In the genomic region with DNA sequence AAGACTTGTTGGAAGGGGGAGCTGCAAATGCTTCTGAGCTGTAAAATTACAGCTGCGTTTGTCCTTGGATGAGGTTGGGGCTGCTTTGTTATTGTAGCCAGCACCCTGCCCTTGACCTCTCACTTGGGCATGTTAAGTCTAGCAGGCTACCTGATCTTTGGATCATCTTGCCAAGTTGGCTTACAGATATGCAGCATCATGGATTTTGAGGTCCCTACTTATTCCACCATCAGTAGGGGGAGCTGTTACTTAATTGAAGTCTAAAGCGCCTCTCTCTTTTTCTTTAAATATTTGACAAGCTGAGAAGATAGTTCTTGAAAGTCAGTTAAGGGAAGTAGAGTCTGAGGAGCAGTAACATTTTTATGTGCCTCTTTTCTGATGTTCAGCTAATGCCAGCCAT, we compare ENCODE assay signal across 9 cellular contexts.
DNase-seq lines count a peak whose midpoint lies in the region; ATAC-seq and TF ChIP-seq lines count a peak whose summit lies in the region.
"Had no signal": no experiment of that assay in that cellular context is flagged by ENCODE, and none has a peak within 500 bp of the region (broad histone marks: within the 10 kb centered on the region; RNA-seq: fewer than 3 reads in every experiment).

No MANE protein-coding gene starts in this region.

- H3K4me3 Mint-ChIP-seq in MCF 10A (ENCODE audit: unreplicated experiment): no peak overlapping the region

- DNase-seq in MCF 10A (ENCODE audit: unreplicated experiment) (peak; percentile 57), breast epithelium (ENCODE audit: low spot score in 2 of 2) (no peak), Panc1 (ENCODE audit: low read depth, low spot score) (no peak), fibroblast of mammary gland (ENCODE audit: low read depth) (peak; percentile 57), tibial artery (no peak)
- no peak for DNase-seq in activated CD4-positive, CD25-positive, alpha-beta regulatory T cell (lab: John Stamatoyannopoulos, UW)
- no peak for DNase-seq in effector memory CD4-positive, alpha-beta T cell
- DNase-seq: stimulated activated CD4-positive, alpha-beta T cell treated with anti-CD3 and anti-CD28 coated beads, Interleukin-2, amount 100 ng/mL, for 48 hours had no signal

- H3K4me1 ChIP-seq in breast epithelium (no peaks in the 10 kb centered on the region), Panc1 (ENCODE audit: control insufficient read depth, insufficient read depth, low read length) (no peaks in the 10 kb centered on the region), tibial artery (peaks cover 0 to 7% (median 2%) of the 10 kb centered on the region in 4 donors)
- no peaks in the 10 kb centered on the region for H3K4me1 ChIP-seq in effector memory CD4-positive, alpha-beta T cell (ENCODE audit: control insufficient read depth, insufficient read depth, low read length, poor library complexity, severe bottlenecking)

- in situ Hi-C loops in Panc1 (cut with HindIII; ENCODE audit: low pct_unique_long_range_greater_than_20kb, low sequenced_read_pairs): no loop called here

- TF ChIP-seq CTCF in MCF 10A (IDR thresholded peaks at IDR 0.05; ENCODE audit: unreplicated experiment) (peak; percentile 39), breast epithelium (IDR thresholded peaks at IDR 0.05) (no peak), Panc1 (IDR thresholded peaks at IDR 0.05) (peak; percentile 64), fibroblast of mammary gland (conservative IDR thresholded peaks at IDR 0.05; ENCODE audit: control insufficient read depth, insufficient read depth, low read depth, low read length) (peak; percentile 57), tibial artery (IDR thresholded peaks at IDR 0.05) (peak; percentile 14 to 38)

- no peaks in the 10 kb centered on the region for H3K4me1 Mint-ChIP-seq in MCF 10A (ENCODE audit: insufficient read depth, unreplicated experiment)

- CTCF ChIA-PET in MCF 10A (lab: Yijun Ruan, JAX): interaction anchor here (0.6 to 3.3 kb wide), 23 partner anchors 11 to 1721 kb away, joined by 3 to 25 read pairs (median 4); no protein-coding TSS in a partner anchor
- CTCF ChIA-PET in Panc1 (lab: Charles Lee): interaction anchor here (0.6 kb wide), 1 partner anchor 1297 kb away, joined by 6 read pairs; no protein-coding TSS in a partner anchor

- BruUV-seq in MCF 10A (replicated peaks; lab: Mats Ljungman, UMichigan): no TSS peak
- no TSS peak for BruUV-seq in Panc1 (replicated peaks; lab: Mats Ljungman, UMichigan)

- no peaks in the 10 kb centered on the region for H3K36me3 ChIP-seq in breast epithelium
- no peaks in the 10 kb centered on the region for H3K36me3 ChIP-seq in Panc1 (ENCODE audit: control insufficient read depth, insufficient read depth, low read length)
- no peaks in the 10 kb centered on the region for H3K36me3 ChIP-seq in tibial artery
- H3K36me3 ChIP-seq in effector memory CD4-positive, alpha-beta T cell (ENCODE audit: control insufficient read depth, insufficient read depth, low read length): no peaks in the 10 kb centered on the region

- peaks cover 0 to 7% of the 10 kb centered on the region in 2 donors for H3K9me3 ChIP-seq in breast epithelium
- peaks cover 8% of the 10 kb centered on the region for H3K9me3 ChIP-seq in Panc1 (ENCODE audit: control insufficient read depth, insufficient read depth, low read depth, low read length)
- no peaks in the 10 kb centered on the region for H3K9me3 ChIP-seq in tibial artery
- no peaks in the 10 kb centered on the region for H3K9me3 ChIP-seq in effector memory CD4-positive, alpha-beta T cell (ENCODE audit: control insufficient read depth, low read length)

- H3K4me3 ChIP-seq in breast epithelium (no peak overlapping the region), Panc1 (ENCODE audit: low read depth in 2 of 2, low read length in 2 of 2) (no peak overlapping the region), fibroblast of mammary gland (ENCODE audit: control insufficient read depth, low read depth, low read length) (no peak overlapping the region), tibial artery (no peak overlapping the region)
- H3K4me3 ChIP-seq in effector memory CD4-positive, alpha-beta T cell (ENCODE audit: insufficient read depth, low read depth, low read length, poor library complexity, severe bottlenecking): no peak overlapping the region

- intact Hi-C loops in MCF 10A (cut with micrococcal nuclease) (loop anchor here (10.0 kb wide), 1 partner anchor 1560 kb away; no protein-coding TSS in a partner anchor), breast epithelium (cut with DNase I; ENCODE audit: low total_unique reads) (no loop called here), Panc1 (cut with micrococcal nuclease; ENCODE audit: unreplicated experiment) (loop anchor here (10.0 kb wide), 3 partner anchors 230 to 1300 kb away; no protein-coding TSS in a partner anchor), tibial artery (cut with DNase I; ENCODE audit: low total_unique reads) (loop anchor here (10.0 kb wide), 1 partner anchor 1320 kb away; no protein-coding TSS in a partner anchor)

- H3K27ac Mint-ChIP-seq in MCF 10A (ENCODE audit: low read depth, unreplicated experiment): no peak overlapping the region

- no peak for TF ChIP-seq POLR2A in breast epithelium (IDR thresholded peaks at IDR 0.05)

- ATAC-seq in Panc1: no peak
- no peak for ATAC-seq in HG03039 (IDR thresholded peaks at IDR 0.05; ENCODE audit: unreplicated experiment)

- no peak overlapping the region for H3K27ac ChIP-seq in breast epithelium
- no peak overlapping the region for H3K27ac ChIP-seq in Panc1 (ENCODE audit: low read length)
- H3K27ac ChIP-seq in tibial artery: no peak overlapping the region
- H3K27ac ChIP-seq in effector memory CD4-positive, alpha-beta T cell (ENCODE audit: insufficient read depth, low read length, poor library complexity, severe bottlenecking): no peak overlapping the region

- no peaks in the 10 kb centered on the region for H3K27me3 Mint-ChIP-seq in MCF 10A (ENCODE audit: insufficient read depth, unreplicated experiment)

- no peaks in the 10 kb centered on the region for H3K36me3 Mint-ChIP-seq in MCF 10A (ENCODE audit: insufficient read depth, unreplicated experiment)

- POLR2A ChIA-PET in MCF 10A (lab: Yijun Ruan, JAX) (interaction anchor here (0.9 to 1.8 kb wide), 4 partner anchors 233 to 350 kb away, joined by 3 to 5 read pairs (median 4); no protein-coding TSS in a partner anchor), Panc1 (lab: Charles Lee) (no interaction called here)

- H3K27me3 ChIP-seq in breast epithelium (no peaks in the 10 kb centered on the region), Panc1 (ENCODE audit: control insufficient read depth, insufficient read depth, low read length) (no peaks in the 10 kb centered on the region), tibial artery (no peaks in the 10 kb centered on the region)
- H3K27me3 ChIP-seq in effector memory CD4-positive, alpha-beta T cell (replicated peaks; ENCODE audit: control insufficient read depth, insufficient read depth, low read length, poor library complexity, severe bottlenecking): no peaks in the 10 kb centered on the region

- H3K9me3 Mint-ChIP-seq in MCF 10A (ENCODE audit: unreplicated experiment): no peaks in the 10 kb centered on the region

Comparison
In these comparisons a context has a peak if more than half of its experiments do, and no peak if none do; other contexts are left out.
1. DNase-seq: peak in MCF 10A (single experiment) and fibroblast of mammary gland (single experiment); none in breast epithelium (0 of 2), Panc1 (single experiment), tibial artery (0 of 2), activated CD4-positive, CD25-positive, alpha-beta regulatory T cell (0 of 4) and effector memory CD4-positive, alpha-beta T cell (0 of 3).
2. CTCF ChIP-seq: peak in MCF 10A (single experiment), Panc1 (single experiment), fibroblast of mammary gland (single experiment) and tibial artery (2 of 2); none in breast epithelium (0 of 3).